ENCODE assay signal across 8 cellular contexts in genomic region chr19:1170938-1171754, GRCh38. TPM values are rescaled to one million over a fixed set of nuclear protein-coding genes. Genes with fewer than 3 reads are reported as not detected.
DNase-seq lines count a peak whose midpoint lies in the region; ATAC-seq and TF ChIP-seq lines count a peak whose summit lies in the region.

No MANE protein-coding gene starts in this region.

- H3K27ac ChIP-seq in CD4-positive, CD25-positive, alpha-beta regulatory T cell (ENCODE audit: insufficient read depth, low read length, poor library complexity, severe bottlenecking): no peak overlapping the region
- H3K27ac ChIP-seq in ovary: peak overlapping the region; percentile 85 to 93

- no peak for TF ChIP-seq EP300 in ovary (IDR thresholded peaks at IDR 0.05)

- H3K4me3 ChIP-seq in CD4-positive, CD25-positive, alpha-beta regulatory T cell (ENCODE audit: low read depth, low read length): no peak overlapping the region
- H3K4me3 ChIP-seq in epithelial cell of esophagus (ENCODE audit: low read length): peak overlapping the region; percentile 92
- no peak overlapping the region for H3K4me3 ChIP-seq in ovary

- no peak for TF ChIP-seq POLR2A in ovary (IDR thresholded peaks at IDR 0.05)

- H3K9me3 Mint-ChIP-seq in CD4-positive, CD25-positive, alpha-beta regulatory T cell: peaks cover 0 to 4% (median 0%) of the 10 kb centered on the region in 7 donors

- no peaks in the 10 kb centered on the region for H3K9me3 ChIP-seq in CD4-positive, CD25-positive, alpha-beta regulatory T cell (ENCODE audit: control insufficient read depth in 2 of 2, low read length in 2 of 2)
- H3K9me3 ChIP-seq in ovary: no peaks in the 10 kb centered on the region

- peaks cover 31% of the 10 kb centered on the region for H3K4me1 ChIP-seq in CD4-positive, CD25-positive, alpha-beta regulatory T cell (ENCODE audit: control insufficient read depth, insufficient read depth, low read length, poor library complexity, severe bottlenecking)
- peaks cover 36% of the 10 kb centered on the region for H3K4me1 ChIP-seq in ovary (ENCODE audit: insufficient read depth)

- peaks cover 0 to 41% (median 20%) of the 10 kb centered on the region in 4 donors for H3K4me1 Mint-ChIP-seq in CD4-positive, CD25-positive, alpha-beta regulatory T cell

- H3K4me3 Mint-ChIP-seq in CD4-positive, CD25-positive, alpha-beta regulatory T cell: peak overlapping the region in 3 of 4 donors; percentile 58 to 80 (median 80)

- peak overlapping the region in 2 of 3 donors; percentile 4 to 59 for H3K27ac Mint-ChIP-seq in CD4-positive, CD25-positive, alpha-beta regulatory T cell

- peaks cover 8% of the 10 kb centered on the region for H3K36me3 ChIP-seq in CD4-positive, CD25-positive, alpha-beta regulatory T cell (ENCODE audit: control insufficient read depth, insufficient read depth, low read length)
- no peaks in the 10 kb centered on the region for H3K36me3 ChIP-seq in ovary

- WGBS in ovary, 3 donors: 50 to 55% (median 54%) methylated on average over 36 to 38 of the region's 38 CpGs

- no peaks in the 10 kb centered on the region for H3K27me3 Mint-ChIP-seq in CD4-positive, CD25-positive, alpha-beta regulatory T cell

- no peaks in the 10 kb centered on the region for H3K27me3 ChIP-seq in CD4-positive, CD25-positive, alpha-beta regulatory T cell (ENCODE audit: control insufficient read depth, insufficient read depth, low read length)
- H3K27me3 ChIP-seq in ovary: no peaks in the 10 kb centered on the region

- intact Hi-C loops in ovary (cut with DNase I): loop anchor here in 1 of 4 donors (5.0 kb wide), 1 partner anchor 69 kb away; the partner anchor contains the start of gene GPX4

- no peak for DNase-seq in CD4-positive, CD25-positive, alpha-beta regulatory T cell
- DNase-seq in NCI-H526 treated with DMSO at 0.1 percent for 48 hours (lab: John Stamatoyannopoulos, UW): peak; percentile 33
- DNase-seq in epithelial cell of esophagus (ENCODE audit: low read depth): peak; percentile 33
- peak in 3 of 5 donors; percentile 42 to 60 (median 54) for DNase-seq in ovary
- no peak for DNase-seq in HCEC 1CT
- no peak for DNase-seq in glomerular visceral epithelial cell (ENCODE audit: extremely low spot score)
- no peak for DNase-seq in NCI-H1417 (lab: John Stamatoyannopoulos, UW)

- TF ChIP-seq CTCF in epithelial cell of esophagus (IDR thresholded peaks at IDR 0.05; ENCODE audit: insufficient read depth, low read depth, low read length, missing control alignments) (no peak), ovary (IDR thresholded peaks at IDR 0.05) (no peak)

- no peak for ATAC-seq in CD4-positive, CD25-positive, alpha-beta regulatory T cell (ENCODE audit: low read depth in 2 of 2)
- no peak for ATAC-seq in GM18907 (IDR thresholded peaks at IDR 0.05; ENCODE audit: unreplicated experiment)

- H3K36me3 Mint-ChIP-seq in CD4-positive, CD25-positive, alpha-beta regulatory T cell: peaks cover 12% of the 10 kb centered on the region

RNA-seq across cellular contexts. Expression of gene SBNO2, which starts 2.9 kb away (rescaled TPM):
- 139 TPM for total RNA-seq in CD4-positive, CD25-positive, alpha-beta regulatory T cell
- 1 to 10 TPM; 2.0 to 5.1 (median 2.7) TPM for polyA plus RNA-seq in CD4-positive, CD25-positive, alpha-beta regulatory T cell
- total RNA-seq in ovary: 10 to 100 TPM; 20.7 to 92.6 (median 62.4) TPM
- polyA plus RNA-seq in ovary: 10 to 100 TPM in 1 of 2 donors, 1 to 10 TPM in 1; 6.1 to 36.7 TPM

RNA-seq across cellular contexts. Expression of gene STK11, which starts 34.4 kb away (rescaled TPM):
- 71.4 TPM for total RNA-seq in CD4-positive, CD25-positive, alpha-beta regulatory T cell
- 10 to 100 TPM; 11.9 to 23.0 (median 17.4) TPM for polyA plus RNA-seq in CD4-positive, CD25-positive, alpha-beta regulatory T cell
- 10 to 100 TPM; 38.7 to 71.2 (median 54.2) TPM for total RNA-seq in ovary
- polyA plus RNA-seq in ovary: 10 to 100 TPM; 36.9 to 57.4 TPM

Comparison
In these comparisons a context has a peak if more than half of its experiments do, and no peak if none do; other contexts are left out.
1. DNase-seq: peak in NCI-H526 treated with DMSO at 0.1 percent for 48 hours (single experiment), epithelial cell of esophagus (single experiment) and ovary (3 of 5); none in CD4-positive, CD25-positive, alpha-beta regulatory T cell (0 of 3), HCEC 1CT (single experiment), glomerular visceral epithelial cell (single experiment) and NCI-H1417 (0 of 3).